Comparison of ENCODE assay signal across 16 cellular contexts in the genomic region with DNA sequence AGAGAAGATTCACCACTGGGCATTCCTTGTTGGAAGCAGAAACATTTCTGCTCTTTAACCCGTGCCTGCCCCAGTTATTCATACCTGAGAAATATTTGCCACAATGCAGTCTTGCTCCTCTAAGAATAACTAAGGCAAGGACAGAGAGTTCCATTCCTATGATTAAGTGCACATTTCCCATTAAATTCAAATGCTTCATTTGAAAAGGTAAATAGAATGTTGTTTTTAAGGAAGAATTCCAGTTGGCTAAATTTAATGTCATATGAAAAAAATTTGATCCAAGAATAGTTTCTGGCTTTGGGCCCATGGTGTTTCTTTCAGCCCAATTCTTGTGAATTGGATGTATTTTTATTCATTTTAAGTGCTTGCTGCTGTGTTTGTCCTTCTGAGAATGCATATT.
DNase-seq lines count a peak whose midpoint lies in the region; ATAC-seq, FAIRE-seq and TF ChIP-seq lines count a peak whose summit lies in the region.
"Had no signal": no experiment of that assay in that cellular context is flagged by ENCODE, and none has a peak within 500 bp of the region (broad histone marks: within the 10 kb centered on the region; RNA-seq: fewer than 3 reads in every experiment).

No MANE protein-coding gene starts in this region.

- peak overlapping the region; percentile 70 to 82 for H3K27ac ChIP-seq in ascending aorta
- peak overlapping the region; percentile 32 for H3K27ac ChIP-seq in foreskin keratinocyte
- no peak overlapping the region for H3K27ac ChIP-seq in HepG2 (ENCODE audit: extremely low read length, insufficient read depth, low read length)
- H3K27ac ChIP-seq: pancreas had no signal

- in situ Hi-C loops in G401 (cut with HindIII; ENCODE audit: low sequenced_read_pairs) = no loop called here
- in situ Hi-C loops in HepG2 (cut with HindIII; ENCODE audit: extremely low pct_ligation_motif_present, low pct_unique_long_range_greater_than_20kb) = loop anchor here (10.0 kb wide), 1 partner anchor 406 kb away; no protein-coding TSS in a partner anchor

- no peak for TF ChIP-seq CTCF in ascending aorta (IDR thresholded peaks at IDR 0.05)
- TF ChIP-seq CTCF in foreskin keratinocyte (conservative IDR thresholded peaks at IDR 0.05) = no peak
- no peak for TF ChIP-seq CTCF in HepG2 (CRISPR knock-in tag; IDR thresholded peaks at IDR 0.05)

- WGBS in HepG2 (ENCODE audit: low lambda C conversion rate) = 0% methylated on average over 1 of the region's 1 CpG

- peak overlapping the region; percentile 56 for H3K9ac ChIP-seq in skeletal muscle satellite cell (ENCODE audit: low read depth, low read length)
- H3K9ac ChIP-seq in HepG2 (ENCODE audit: insufficient read depth, low read depth, low read length) = no peak overlapping the region

- H3K4me2 ChIP-seq in skeletal muscle satellite cell (ENCODE audit: low read length) (peak overlapping the region; percentile 18), HepG2 (ENCODE audit: low read depth, low read length) (no peak overlapping the region)

- H3K9me3 ChIP-seq in ascending aorta (peaks cover 0 to 6% of the 10 kb centered on the region in 2 donors), skeletal muscle satellite cell (replicated peaks; ENCODE audit: low read length) (no peaks in the 10 kb centered on the region), HepG2 (ENCODE audit: low read length) (no peaks in the 10 kb centered on the region)
- H3K9me3 ChIP-seq: pancreas had no signal

- intact Hi-C loops in ascending aorta (cut with DNase I) (loop anchor here (5.0 kb wide), 1 partner anchor 49 kb away; no protein-coding TSS in a partner anchor), HepG2 (cut with micrococcal nuclease; ENCODE audit: unreplicated experiment) (no loop called here)

- no TSS peak for BruUV-seq in HepG2 (replicated peaks; lab: Mats Ljungman, UMichigan)

- no peaks in the 10 kb centered on the region for H3K36me3 ChIP-seq in ascending aorta
- no peaks in the 10 kb centered on the region for H3K36me3 ChIP-seq in skeletal muscle satellite cell (ENCODE audit: insufficient read depth, low read length)
- no peaks in the 10 kb centered on the region for H3K36me3 ChIP-seq in HepG2 (replicated peaks in 1 of 2; ENCODE audit: control insufficient read depth in 1 of 2, insufficient read depth in 2 of 2, low read length in 2 of 2)
- H3K36me3 ChIP-seq: BE2C, pancreas had no signal

- H2AFZ ChIP-seq in HepG2 (ENCODE audit: low read length) = no peak overlapping the region

- CTCF ChIA-PET in HepG2 (lab: Yijun Ruan, JAX; ENCODE audit: low intra/inter-chr PET ratio, low total read pairs) = no interaction called here

- TF ChIP-seq POLR2A in HepG2 (IDR thresholded peaks at IDR 0.05; ENCODE audit: insufficient read depth in 1 of 2, low read depth in 2 of 2, low read length in 2 of 2) = no peak

- TF ChIP-seq EP300 in HepG2 (IDR thresholded peaks at IDR 0.05; ENCODE audit: low read depth in 2 of 2, low read length in 2 of 2) (no peak), HepG2 (CRISPR knock-in tag; IDR thresholded peaks at IDR 0.05; ENCODE audit: borderline replicate concordance) (no peak)

- H3K4me1 ChIP-seq in ascending aorta = peaks cover 4 to 28% of the 10 kb centered on the region in 2 donors
- peaks cover 6% of the 10 kb centered on the region for H3K4me1 ChIP-seq in foreskin keratinocyte
- H3K4me1 ChIP-seq in skeletal muscle satellite cell (ENCODE audit: control insufficient read depth, insufficient read depth, low read length) = peaks cover 24% of the 10 kb centered on the region
- H3K4me1 ChIP-seq in HepG2 (ENCODE audit: insufficient read depth, low read length) = no peaks in the 10 kb centered on the region
- H3K4me1 ChIP-seq: BE2C, pancreas had no signal

- H3K27me3 ChIP-seq in ascending aorta (no peaks in the 10 kb centered on the region), foreskin keratinocyte (no peaks in the 10 kb centered on the region), skeletal muscle satellite cell (ENCODE audit: control insufficient read depth, insufficient read depth, low read length) (no peaks in the 10 kb centered on the region), HepG2 (ENCODE audit: control insufficient read depth in 1 of 2, insufficient read depth in 2 of 2, low read length in 2 of 2) (no peaks in the 10 kb centered on the region)
- H3K27me3 ChIP-seq: BE2C, pancreas had no signal

- no peaks in the 10 kb centered on the region for H3K79me2 ChIP-seq in HepG2 (ENCODE audit: insufficient read depth, low read length)

- TF ChIP-seq RAD21 in HepG2 (CRISPR knock-in tag; IDR thresholded peaks at IDR 0.05) = no peak

- POLR2A ChIA-PET in HepG2 (lab: Yijun Ruan, JAX) = no interaction called here

- FAIRE-seq in HepG2 (lab: Jason Lieb, UNC) = no peak
- FAIRE-seq: GM12878, HTR-8/SVneo, pancreas had no signal

- no peaks in the 10 kb centered on the region for H4K20me1 ChIP-seq in HepG2 (ENCODE audit: insufficient read depth, low read length)

- peak; percentile 36 for ATAC-seq in foreskin keratinocyte
- no peak for ATAC-seq in HG02885 (IDR thresholded peaks at IDR 0.05; ENCODE audit: poor library complexity, unreplicated experiment)
- ATAC-seq in HepG2 = no peak
- ATAC-seq: activated CD4-positive, alpha-beta T cell treated with anti-CD3 and anti-CD28 coated beads for 36 hours; GM12878; pancreas had no signal

- peak; percentile 23 for DNase-seq in G401 (ENCODE audit: low spot score)
- no peak for DNase-seq in ascending aorta (ENCODE audit: low spot score in 2 of 2)
- peak; percentile 57 to 81 for DNase-seq in foreskin keratinocyte
- no peak for DNase-seq in activated CD4-positive, CD25-positive, alpha-beta regulatory T cell treated with anti-CD3 and anti-CD28 coated beads, Interleukin-2, amount 50 U/mL, for 72 hours
- no peak for DNase-seq in HepG2 (ENCODE audit: low spot score)
- no peak for DNase-seq in activated T-cell treated with anti-CD3 and anti-CD28 coated beads, Interleukin-2, amount 50 U/mL, for 48 hours
- DNase-seq: activated CD4-positive, alpha-beta T cell treated with anti-CD3 and anti-CD28 coated beads for 36 hours; BE2C; mesendoderm; NCI-H1105; NCI-H226; pancreas had no signal

- no peak overlapping the region for H3K4me3 ChIP-seq in ascending aorta
- H3K4me3 ChIP-seq in skeletal muscle satellite cell (ENCODE audit: low read length) = no peak overlapping the region
- H3K4me3 ChIP-seq in HepG2 (replicated peaks in 1 of 3; ENCODE audit: insufficient read depth in 1 of 3, low read depth in 2 of 3, low read length in 3 of 3) = no peak overlapping the region
- H3K4me3 ChIP-seq: GM12878, pancreas had no signal

TF ChIP-seq in HepG2, 621 proteins besides CTCF, POLR2A, EP300 and RAD21 (continues in another document):
- TF ChIP-seq KAT8 (CRISPR knock-in tag; IDR thresholded peaks at IDR 0.05) (no peak), ZNF431 (CRISPR knock-in tag; IDR thresholded peaks at IDR 0.05; ENCODE audit: borderline replicate concordance, low read depth) (no peak), TEAD2 (CRISPR knock-in tag; IDR thresholded peaks at IDR 0.05) (no peak), HNF4G (IDR thresholded peaks at IDR 0.05; ENCODE audit: borderline replicate concordance, low read depth, low read length) (no peak), HNF4G (CRISPR knock-in tag; IDR thresholded peaks at IDR 0.05; ENCODE audit: borderline replicate concordance, low read depth) (no peak), CEBPG (CRISPR knock-in tag; IDR thresholded peaks at IDR 0.05) (no peak), CHCHD3 (CRISPR knock-in tag; IDR thresholded peaks at IDR 0.05) (no peak), SRY (CRISPR knock-in tag; IDR thresholded peaks at IDR 0.05) (no peak), ZNF879 (CRISPR knock-in tag; IDR thresholded peaks at IDR 0.05) (no peak), ZNF780A (CRISPR knock-in tag; IDR thresholded peaks at IDR 0.05) (no peak), ZNF556 (CRISPR knock-in tag; IDR thresholded peaks at IDR 0.05; ENCODE audit: borderline replicate concordance) (no peak)
- TF ChIP-seq, protein P1, sequence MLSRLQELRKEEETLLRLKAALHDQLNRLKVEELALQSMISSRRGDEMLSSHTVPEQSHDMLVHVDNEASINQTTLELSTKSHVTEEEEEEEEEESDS (CRISPR knock-in tag; IDR thresholded peaks at IDR 0.05; ENCODE audit: borderline replicate concordance) = no peak
- TF ChIP-seq, protein P2, sequence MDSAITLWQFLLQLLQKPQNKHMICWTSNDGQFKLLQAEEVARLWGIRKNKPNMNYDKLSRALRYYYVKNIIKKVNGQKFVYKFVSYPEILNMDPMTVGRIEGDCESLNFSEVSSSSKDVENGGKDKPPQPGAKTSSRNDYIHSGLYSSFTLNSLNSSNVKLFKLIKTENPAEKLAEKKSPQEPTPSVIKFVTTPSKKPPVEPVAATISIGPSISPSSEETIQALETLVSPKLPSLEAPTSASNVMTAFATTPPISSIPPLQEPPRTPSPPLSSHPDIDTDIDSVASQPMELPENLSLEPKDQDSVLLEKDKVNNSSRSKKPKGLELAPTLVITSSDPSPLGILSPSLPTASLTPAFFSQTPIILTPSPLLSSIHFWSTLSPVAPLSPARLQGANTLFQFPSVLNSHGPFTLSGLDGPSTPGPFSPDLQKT (CRISPR knock-in tag; IDR thresholded peaks at IDR 0.05; ENCODE audit: borderline replicate concordance) = no peak
- TF ChIP-seq, protein P3, sequence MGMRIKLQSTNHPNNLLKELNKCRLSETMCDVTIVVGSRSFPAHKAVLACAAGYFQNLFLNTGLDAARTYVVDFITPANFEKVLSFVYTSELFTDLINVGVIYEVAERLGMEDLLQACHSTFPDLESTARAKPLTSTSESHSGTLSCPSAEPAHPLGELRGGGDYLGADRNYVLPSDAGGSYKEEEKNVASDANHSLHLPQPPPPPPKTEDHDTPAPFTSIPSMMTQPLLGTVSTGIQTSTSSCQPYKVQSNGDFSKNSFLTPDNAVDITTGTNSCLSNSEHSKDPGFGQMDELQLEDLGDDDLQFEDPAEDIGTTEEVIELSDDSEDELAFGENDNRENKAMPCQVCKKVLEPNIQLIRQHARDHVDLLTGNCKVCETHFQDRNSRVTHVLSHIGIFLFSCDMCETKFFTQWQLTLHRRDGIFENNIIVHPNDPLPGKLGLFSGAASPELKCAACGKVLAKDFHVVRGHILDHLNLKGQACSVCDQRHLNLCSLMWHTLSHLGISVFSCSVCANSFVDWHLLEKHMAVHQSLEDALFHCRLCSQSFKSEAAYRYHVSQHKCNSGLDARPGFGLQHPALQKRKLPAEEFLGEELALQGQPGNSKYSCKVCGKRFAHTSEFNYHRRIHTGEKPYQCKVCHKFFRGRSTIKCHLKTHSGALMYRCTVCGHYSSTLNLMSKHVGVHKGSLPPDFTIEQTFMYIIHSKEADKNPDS (CRISPR knock-in tag; IDR thresholded peaks at IDR 0.05) = no peak

Comparison
In these comparisons a context has a peak if more than half of its experiments do, and no peak if none do; other contexts are left out.
1. DNase-seq: peak in G401 (single experiment) and foreskin keratinocyte (2 of 2); none in ascending aorta (0 of 2), activated CD4-positive, CD25-positive, alpha-beta regulatory T cell treated with anti-CD3 and anti-CD28 coated beads, Interleukin-2, amount 50 U/mL, for 72 hours (single experiment), HepG2 (single experiment) and activated T-cell treated with anti-CD3 and anti-CD28 coated beads, Interleukin-2, amount 50 U/mL, for 48 hours (0 of 2).